20 cellular contexts compared by ENCODE assay signal in the genomic region with DNA sequence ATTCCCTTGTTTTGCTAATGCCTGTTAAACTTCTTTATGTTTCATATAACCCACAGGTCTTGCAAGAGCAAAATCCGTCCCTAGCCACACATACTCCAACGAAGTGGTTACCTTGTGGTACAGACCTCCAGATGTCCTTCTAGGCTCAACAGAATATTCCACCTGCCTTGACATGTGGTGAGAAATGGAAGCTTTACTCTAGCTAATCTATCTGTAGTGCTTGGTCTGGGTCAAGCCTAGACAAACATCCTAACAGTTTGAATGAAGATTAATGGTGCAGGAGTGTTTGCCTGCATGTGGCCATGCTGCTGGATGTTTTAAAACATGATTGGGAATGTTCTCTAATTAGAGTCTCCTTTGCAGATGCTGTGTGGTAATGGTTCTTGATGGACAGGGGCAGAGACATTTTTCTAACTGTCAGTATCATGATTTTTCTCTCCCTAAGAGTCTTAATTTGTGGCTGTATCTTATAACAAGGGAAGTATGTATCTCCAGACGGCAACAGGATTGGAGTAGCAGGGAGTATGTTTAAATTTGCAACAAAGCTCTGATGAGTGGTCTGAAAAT.
DNase-seq lines count a peak whose midpoint lies in the region; ATAC-seq, FAIRE-seq and TF ChIP-seq lines count a peak whose summit lies in the region.
"Had no signal": no experiment of that assay in that cellular context is flagged by ENCODE, and none has a peak within 500 bp of the region (broad histone marks: within the 10 kb centered on the region; RNA-seq: fewer than 3 reads in every experiment).

No MANE protein-coding gene starts in this region.

- H3K27me3 Mint-ChIP-seq in WTC11 (ENCODE audit: low read depth): no peaks in the 10 kb centered on the region
- H3K27me3 Mint-ChIP-seq: CD4-positive, alpha-beta memory T cell had no signal

- CTCF ChIA-PET in WTC11 (lab: Charles Lee): no interaction called here

- H3K4me3 Mint-ChIP-seq in WTC11: no peak overlapping the region
- H3K4me3 Mint-ChIP-seq: CD4-positive, alpha-beta memory T cell had no signal

- POLR2A ChIA-PET in WTC11 (lab: Charles Lee): interaction anchor here (0.5 kb wide), 1 partner anchor 44 kb away, joined by 5 read pairs; no protein-coding TSS in a partner anchor

- H3K27ac Mint-ChIP-seq in WTC11: peak overlapping the region; percentile 70
- H3K27ac Mint-ChIP-seq: CD4-positive, alpha-beta memory T cell had no signal

- ATAC-seq in WTC11: peak; percentile 38
- no peak for ATAC-seq in GM18511 (IDR thresholded peaks at IDR 0.05; ENCODE audit: unreplicated experiment)
- ATAC-seq in SK-N-SH treated with all-trans-retinoic acid at 6 μM for 48 hours: no peak
- ATAC-seq: activated CD4-positive, CD25-positive, alpha-beta regulatory T cell treated with anti-CD3 and anti-CD28 coated beads, Interleukin-2, amount 50 U/mL, for 24 hours had no signal

- peak; percentile 99 for FAIRE-seq in D721Med (lab: Jason Lieb, UNC)
- FAIRE-seq: keratinocyte had no signal

- H3K36me3 Mint-ChIP-seq in WTC11: peaks cover 8% of the 10 kb centered on the region
- H3K36me3 Mint-ChIP-seq: CD4-positive, alpha-beta memory T cell had no signal

- no peak overlapping the region for H3K27ac ChIP-seq in caudate nucleus (ENCODE audit: low read depth, low read length)
- H3K27ac ChIP-seq: tibial nerve had no signal

- peaks cover 29% of the 10 kb centered on the region for H3K4me1 Mint-ChIP-seq in WTC11
- H3K4me1 Mint-ChIP-seq: CD4-positive, alpha-beta memory T cell had no signal

- DNase-seq in D721Med (ENCODE audit: insufficient read length, low spot score) (no peak), NCI-H1105 treated with DMSO at 0.1 percent for 48 hours (lab: John Stamatoyannopoulos, UW) (peak; percentile 71), NCI-H345 (lab: John Stamatoyannopoulos, UW) (peak; percentile 85), WTC11 (ENCODE audit: low spot score) (no peak), Kasumi-1 (lab: John Stamatoyannopoulos, UW) (no peak), caudate nucleus (lab: John Stamatoyannopoulos, UW) (no peak)
- DNase-seq: activated naive CD4-positive, alpha-beta T cell; CD4-positive, alpha-beta memory T cell; dermis blood vessel endothelial cell; GOT3; IMR-90; midbrain; nucleus accumbens; stimulated activated CD4-positive, alpha-beta T cell treated with anti-CD3 and anti-CD28 coated beads, Interleukin-4, amount 100 ng/mL, for 24 hours; SW 1271 had no signal

- no peak for TF ChIP-seq CTCF in D721Med (IDR thresholded peaks at IDR 0.05; ENCODE audit: insufficient read depth, missing control alignments)
- no peak for TF ChIP-seq CTCF in WTC11 (IDR thresholded peaks at IDR 0.05)

- no peaks in the 10 kb centered on the region for H3K9me3 Mint-ChIP-seq in WTC11

TF ChIP-seq in WTC11, 78 proteins besides CTCF, POLR2A, EP300 and RAD21 (continues in another document):
- no peak for TF ChIP-seq ESRRA (CRISPR knock-in tag; IDR thresholded peaks at IDR 0.05; ENCODE audit: borderline replicate concordance)
- TF ChIP-seq ZNF317 (CRISPR knock-in tag; IDR thresholded peaks at IDR 0.05; ENCODE audit: borderline replicate concordance, low read depth): no peak
- no peak for TF ChIP-seq ZNF423 (CRISPR knock-in tag; IDR thresholded peaks at IDR 0.05)
- TF ChIP-seq RORB (CRISPR knock-in tag; IDR thresholded peaks at IDR 0.05): no peak
- no peak for TF ChIP-seq ZNF219 (CRISPR knock-in tag; IDR thresholded peaks at IDR 0.05; ENCODE audit: borderline replicate concordance)
- no peak for TF ChIP-seq TEAD1 (CRISPR knock-in tag; IDR thresholded peaks at IDR 0.05)
- no peak for TF ChIP-seq NR2C2 (CRISPR knock-in tag; IDR thresholded peaks at IDR 0.05)
- TF ChIP-seq, protein P1, sequence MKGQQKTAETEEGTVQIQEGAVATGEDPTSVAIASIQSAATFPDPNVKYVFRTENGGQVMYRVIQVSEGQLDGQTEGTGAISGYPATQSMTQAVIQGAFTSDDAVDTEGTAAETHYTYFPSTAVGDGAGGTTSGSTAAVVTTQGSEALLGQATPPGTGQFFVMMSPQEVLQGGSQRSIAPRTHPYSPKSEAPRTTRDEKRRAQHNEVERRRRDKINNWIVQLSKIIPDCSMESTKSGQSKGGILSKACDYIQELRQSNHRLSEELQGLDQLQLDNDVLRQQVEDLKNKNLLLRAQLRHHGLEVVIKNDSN (CRISPR knock-in tag; IDR thresholded peaks at IDR 0.05): no peak
- TF ChIP-seq SOX15 (CRISPR knock-in tag; IDR thresholded peaks at IDR 0.05): no peak
- TF ChIP-seq, protein P2, sequence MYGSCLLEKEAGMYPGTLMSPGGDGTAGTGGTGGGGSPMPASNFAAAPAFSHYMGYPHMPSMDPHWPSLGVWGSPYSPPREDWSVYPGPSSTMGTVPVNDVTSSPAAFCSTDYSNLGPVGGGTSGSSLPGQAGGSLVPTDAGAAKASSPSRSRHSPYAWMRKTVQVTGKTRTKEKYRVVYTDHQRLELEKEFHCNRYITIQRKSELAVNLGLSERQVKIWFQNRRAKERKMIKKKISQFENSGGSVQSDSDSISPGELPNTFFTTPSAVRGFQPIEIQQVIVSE (CRISPR knock-in tag; IDR thresholded peaks at IDR 0.05; ENCODE audit: borderline replicate concordance): no peak
- TF ChIP-seq TEAD4 (CRISPR knock-in tag; IDR thresholded peaks at IDR 0.05): no peak
- TF ChIP-seq FOXP1 (CRISPR knock-in tag; IDR thresholded peaks at IDR 0.05; ENCODE audit: borderline replicate concordance): no peak

TF ChIP-seq in SK-N-SH treated with all-trans-retinoic acid at 6 μM for 48 hours, 23 proteins besides CTCF, POLR2A, EP300 and RAD21:
- TF ChIP-seq ZNF565 (CRISPR knock-in tag; conservative IDR thresholded peaks at IDR 0.05; ENCODE audit: low read depth) (no peak), ZFP30 (CRISPR knock-in tag; IDR thresholded peaks at IDR 0.05) (no peak), ARNTL (CRISPR knock-in tag; IDR thresholded peaks at IDR 0.05; ENCODE audit: borderline replicate concordance, low read depth) (no peak), ZFP3 (CRISPR knock-in tag; IDR thresholded peaks at IDR 0.05) (no peak), ZNF8 (CRISPR knock-in tag; IDR thresholded peaks at IDR 0.05) (no peak), PPARA (CRISPR knock-in tag; IDR thresholded peaks at IDR 0.05; ENCODE audit: borderline replicate concordance) (no peak), ISL1 (CRISPR knock-in tag; IDR thresholded peaks at IDR 0.05) (no peak), CSDC2 (CRISPR knock-in tag; IDR thresholded peaks at IDR 0.05) (no peak), GLIS3 (CRISPR knock-in tag; IDR thresholded peaks at IDR 0.05) (no peak), ZNF70 (CRISPR knock-in tag; IDR thresholded peaks at IDR 0.05) (no peak), RARB (CRISPR knock-in tag; IDR thresholded peaks at IDR 0.05) (no peak), ESRRG (CRISPR knock-in tag; IDR thresholded peaks at IDR 0.05) (no peak), OSR1 (CRISPR knock-in tag; IDR thresholded peaks at IDR 0.05) (no peak), SNAI2 (CRISPR knock-in tag; IDR thresholded peaks at IDR 0.05) (no peak), BACH2 (CRISPR knock-in tag; IDR thresholded peaks at IDR 0.05; ENCODE audit: borderline replicate concordance) (no peak)
- TF ChIP-seq, protein P3, sequence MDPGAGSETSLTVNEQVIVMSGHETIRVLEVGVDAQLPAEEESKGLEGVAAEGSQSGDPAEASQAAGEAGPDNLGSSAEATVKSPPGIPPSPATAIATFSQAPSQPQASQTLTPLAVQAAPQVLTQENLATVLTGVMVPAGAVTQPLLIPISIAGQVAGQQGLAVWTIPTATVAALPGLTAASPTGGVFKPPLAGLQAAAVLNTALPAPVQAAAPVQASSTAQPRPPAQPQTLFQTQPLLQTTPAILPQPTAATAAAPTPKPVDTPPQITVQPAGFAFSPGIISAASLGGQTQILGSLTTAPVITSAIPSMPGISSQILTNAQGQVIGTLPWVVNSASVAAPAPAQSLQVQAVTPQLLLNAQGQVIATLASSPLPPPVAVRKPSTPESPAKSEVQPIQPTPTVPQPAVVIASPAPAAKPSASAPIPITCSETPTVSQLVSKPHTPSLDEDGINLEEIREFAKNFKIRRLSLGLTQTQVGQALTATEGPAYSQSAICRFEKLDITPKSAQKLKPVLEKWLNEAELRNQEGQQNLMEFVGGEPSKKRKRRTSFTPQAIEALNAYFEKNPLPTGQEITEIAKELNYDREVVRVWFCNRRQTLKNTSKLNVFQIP (CRISPR knock-in tag; IDR thresholded peaks at IDR 0.05; ENCODE audit: borderline replicate concordance, low read depth): no peak
- TF ChIP-seq, protein P4, sequence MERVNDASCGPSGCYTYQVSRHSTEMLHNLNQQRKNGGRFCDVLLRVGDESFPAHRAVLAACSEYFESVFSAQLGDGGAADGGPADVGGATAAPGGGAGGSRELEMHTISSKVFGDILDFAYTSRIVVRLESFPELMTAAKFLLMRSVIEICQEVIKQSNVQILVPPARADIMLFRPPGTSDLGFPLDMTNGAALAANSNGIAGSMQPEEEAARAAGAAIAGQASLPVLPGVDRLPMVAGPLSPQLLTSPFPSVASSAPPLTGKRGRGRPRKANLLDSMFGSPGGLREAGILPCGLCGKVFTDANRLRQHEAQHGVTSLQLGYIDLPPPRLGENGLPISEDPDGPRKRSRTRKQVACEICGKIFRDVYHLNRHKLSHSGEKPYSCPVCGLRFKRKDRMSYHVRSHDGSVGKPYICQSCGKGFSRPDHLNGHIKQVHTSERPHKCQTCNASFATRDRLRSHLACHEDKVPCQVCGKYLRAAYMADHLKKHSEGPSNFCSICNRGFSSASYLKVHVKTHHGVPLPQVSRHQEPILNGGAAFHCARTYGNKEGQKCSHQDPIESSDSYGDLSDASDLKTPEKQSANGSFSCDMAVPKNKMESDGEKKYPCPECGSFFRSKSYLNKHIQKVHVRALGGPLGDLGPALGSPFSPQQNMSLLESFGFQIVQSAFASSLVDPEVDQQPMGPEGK (CRISPR knock-in tag; IDR thresholded peaks at IDR 0.05; ENCODE audit: borderline replicate concordance): no peak

Comparison
In these comparisons a context has a peak if more than half of its experiments do, and no peak if none do; other contexts are left out.
1. DNase-seq: peak in NCI-H1105 treated with DMSO at 0.1 percent for 48 hours (single experiment) and NCI-H345 (single experiment); none in D721Med (single experiment), WTC11 (single experiment), Kasumi-1 (0 of 2) and caudate nucleus (0 of 61).